In genomic region chr10:27745719-27746363, GRCh38 we compare ENCODE assay signal across 8 cellular contexts. TPM values are rescaled to one million over a fixed set of nuclear protein-coding genes. Genes with fewer than 3 reads are reported as not detected.
A peak's percentile ranks its signal among the peaks of the same experiment; 100 is the strongest.
DNase-seq lines count a peak whose midpoint lies in the region; ATAC-seq and TF ChIP-seq lines count a peak whose summit lies in the region.

MKX (minus strand) TSS chr10:27745819; CDS start chr10:27743415, 2,404 bp downstream.

- peaks cover 79% of the 10 kb centered on the region for H3K27me3 ChIP-seq in RWPE2 (ENCODE audit: insufficient read depth, poor library complexity, severe bottlenecking)

- H3K36me3 ChIP-seq in RWPE2 (ENCODE audit: low read depth): no peaks in the 10 kb centered on the region

- peak within 1 kb of the TSS; percentile 37 for H3K4me3 ChIP-seq in RWPE2 (ENCODE audit: severe bottlenecking)

- no peak for ATAC-seq in RWPE2 (ENCODE audit: low read depth)
- ATAC-seq in stimulated activated naive CD8-positive, alpha-beta T cell treated with anti-CD3 and anti-CD28 coated beads, Interleukin-15, amount 100 ng/mL, for 72 hours: no peak
- no peak for ATAC-seq in GM18858 (IDR thresholded peaks at IDR 0.05; ENCODE audit: unreplicated experiment)

- peak within 1 kb of the TSS in 1 of 2 donors; percentile 95 for H3K27ac Mint-ChIP-seq in stimulated activated naive CD8-positive, alpha-beta T cell treated with anti-CD3 and anti-CD28 coated beads, Interleukin-15, amount 100 ng/mL, for 72 hours

- no peaks in the 10 kb centered on the region for H3K9me3 ChIP-seq in RWPE2 (ENCODE audit: severe bottlenecking)

- H3K4me3 Mint-ChIP-seq in stimulated activated naive CD8-positive, alpha-beta T cell treated with anti-CD3 and anti-CD28 coated beads, Interleukin-15, amount 100 ng/mL, for 72 hours: peak within 1 kb of the TSS; percentile 85 to 91

- peaks cover 51% of the 10 kb centered on the region for H3K4me1 Mint-ChIP-seq in stimulated activated naive CD8-positive, alpha-beta T cell treated with anti-CD3 and anti-CD28 coated beads, Interleukin-15, amount 100 ng/mL, for 72 hours

- no peaks in the 10 kb centered on the region for H3K4me1 ChIP-seq in RWPE2 (ENCODE audit: insufficient read depth, poor library complexity, severe bottlenecking)

- H3K9me3 Mint-ChIP-seq in stimulated activated naive CD8-positive, alpha-beta T cell treated with anti-CD3 and anti-CD28 coated beads, Interleukin-15, amount 100 ng/mL, for 72 hours: no peaks in the 10 kb centered on the region

- DNase-seq in ELF-1 (ENCODE audit: low read depth, low spot score): peak; percentile 86
- peak; percentile 59 for DNase-seq in RWPE2 (ENCODE audit: low spot score)
- peak; percentile 24 to 64 for DNase-seq in lung microvascular endothelial cell (ENCODE audit: low read depth in 2 of 2)
- peak; percentile 39 to 42 for DNase-seq in stimulated activated naive CD8-positive, alpha-beta T cell treated with anti-CD3 and anti-CD28 coated beads, Interleukin-15, amount 100 ng/mL, for 72 hours
- DNase-seq in NAMALWA (ENCODE audit: low spot score): no peak
- DNase-seq in NCI-H146 treated with DMSO at 0.1 percent for 48 hours (lab: John Stamatoyannopoulos, UW; ENCODE audit: unreplicated experiment): no peak

- no peak within 1 kb of the TSS for H3K27ac ChIP-seq in RWPE2 (ENCODE audit: poor library complexity, severe bottlenecking)
- peak within 1 kb of the TSS; percentile 19 for H3K27ac ChIP-seq in cingulate gyrus (ENCODE audit: low read depth, low read length)

- H3K27me3 Mint-ChIP-seq in stimulated activated naive CD8-positive, alpha-beta T cell treated with anti-CD3 and anti-CD28 coated beads, Interleukin-15, amount 100 ng/mL, for 72 hours: peaks cover 81% of the 10 kb centered on the region

- TF ChIP-seq CTCF in RWPE2 (IDR thresholded peaks at IDR 0.05; ENCODE audit: poor library complexity, severe bottlenecking): no peak

RNA-seq across cellular contexts. Expression of gene MKX, which starts in this region (rescaled TPM):
- total RNA-seq in lung microvascular endothelial cell: 0.20 TPM in 1 of 2 replicates, not detected in the other

Comparison
In these comparisons a context has a peak if more than half of its experiments do, and no peak if none do; other contexts are left out.
1. Peak in DNase-seq in lung microvascular endothelial cell; RNA of the gene not detected or under 1 TPM.
2. DNase-seq: peak in ELF-1 (single experiment), RWPE2 (single experiment) and stimulated activated naive CD8-positive, alpha-beta T cell treated with anti-CD3 and anti-CD28 coated beads, Interleukin-15, amount 100 ng/mL, for 72 hours (2 of 2); none in NAMALWA (single experiment) and NCI-H146 treated with DMSO at 0.1 percent for 48 hours (single experiment).